14 cellular contexts compared by ENCODE assay signal in genomic region chr20:50371878-50372769, GRCh38.
DNase-seq lines count a peak whose midpoint lies in the region; ATAC-seq and TF ChIP-seq lines count a peak whose summit lies in the region.
"Had no signal": no experiment of that assay in that cellular context is flagged by ENCODE, and none has a peak within 500 bp of the region (broad histone marks: within the 10 kb centered on the region; RNA-seq: fewer than 3 reads in every experiment).

No MANE protein-coding gene starts in this region.

- no peak for TF ChIP-seq CTCF in foreskin keratinocyte (conservative IDR thresholded peaks at IDR 0.05)

- peak overlapping the region; percentile 3; the same call in 1 of the 2 replicates for H3K4me2 ChIP-seq in BLaER1

- no peaks in the 10 kb centered on the region for H3K9me3 ChIP-seq in BLaER1
- H3K9me3 ChIP-seq: ovary, stomach had no signal

- ATAC-seq in foreskin keratinocyte (no peak), GM18861 (IDR thresholded peaks at IDR 0.05; ENCODE audit: unreplicated experiment) (no peak), GM21381 (IDR thresholded peaks at IDR 0.05; ENCODE audit: unreplicated experiment) (no peak), HG03139 (IDR thresholded peaks at IDR 0.05; ENCODE audit: unreplicated experiment) (no peak), HG02759 (IDR thresholded peaks at IDR 0.05; ENCODE audit: unreplicated experiment) (no peak)

- H3K9ac ChIP-seq in BLaER1 = no peak overlapping the region

- no peaks in the 10 kb centered on the region for H3K36me3 ChIP-seq in BLaER1
- H3K36me3 ChIP-seq: ovary, stomach had no signal

- H3K27me3 ChIP-seq in BLaER1 (no peaks in the 10 kb centered on the region), foreskin keratinocyte (no peaks in the 10 kb centered on the region)
- H3K27me3 ChIP-seq: ovary, stomach had no signal

- H3K4me1 ChIP-seq in BLaER1 (peaks cover 54% of the 10 kb centered on the region), foreskin keratinocyte (peaks cover 18% of the 10 kb centered on the region)

- peak; percentile 60 for DNase-seq in HPDE6-E6E7 (ENCODE audit: extremely low spot score)
- peak; percentile 40 for DNase-seq in NCI-H69 (lab: John Stamatoyannopoulos, UW)
- DNase-seq in foreskin keratinocyte = peak; percentile 36 to 55
- DNase-seq: activated T-cell treated with anti-CD3 and anti-CD28 coated beads, Interleukin-2, amount 50 U/mL, for 48 hours; head of caudate nucleus; NCI-H2227 treated with DMSO at 0.1 percent for 48 hours; ovary; stimulated activated CD4-positive, alpha-beta T cell treated with anti-CD3 and anti-CD28 coated beads, Interleukin-12 subunit alpha, Interleukin-12 subunit beta, amount 100 ng/mL, for 4 hours; stomach had no signal

- H4K20me1 ChIP-seq in BLaER1 = no peaks in the 10 kb centered on the region

- no peak overlapping the region for H3K27ac ChIP-seq in BLaER1
- H3K27ac ChIP-seq in foreskin keratinocyte = no peak overlapping the region
- H3K27ac ChIP-seq: ovary, stomach had no signal

- no peak overlapping the region for H3K4me3 ChIP-seq in BLaER1
- H3K4me3 ChIP-seq: ovary, stomach had no signal
